In genomic region chr10:34029455-34029854, GRCh38 we compare ENCODE assay signal across 30 cellular contexts.
"Had no signal": no experiment of that assay in that cellular context is flagged by ENCODE, and none has a peak within 500 bp of the region (broad histone marks: within the 10 kb centered on the region; RNA-seq: fewer than 3 reads in every experiment).

No MANE protein-coding gene starts in this region.

- H3K4me1 Mint-ChIP-seq: activated CD4-positive, alpha-beta memory T cell treated with anti-CD3 and anti-CD28 coated beads, Interleukin-2, amount 10 ng/mL, durations not matched to agents 7 days and 5 days; activated CD4-positive, alpha-beta T cell treated with anti-CD3 and anti-CD28 coated beads, Interleukin-2, amount 10 ng/mL, durations not matched to agents 7 days and 5 days; stimulated activated memory B cell treated with anti-CD40 and anti-IgM and Interleukin-4, amounts not matched to agents 10 μg/mL and 1 μg/mL and 100 μg/mL, for 72 hours; WTC11 had no signal

- H3K4me3 Mint-ChIP-seq: activated CD4-positive, alpha-beta memory T cell treated with anti-CD3 and anti-CD28 coated beads, Interleukin-2, amount 10 ng/mL, durations not matched to agents 7 days and 5 days; activated CD4-positive, alpha-beta T cell treated with anti-CD3 and anti-CD28 coated beads, Interleukin-2, amount 10 ng/mL, durations not matched to agents 7 days and 5 days; natural killer cell treated with Interleukin-12 subunit alpha and Interleukin-12 subunit beta and Interleukin-15 and Interleukin-18, amount 100 ng/mL, for 72 hours; stimulated activated memory B cell treated with anti-CD40 and anti-IgM and Interleukin-4, amounts not matched to agents 10 μg/mL and 1 μg/mL and 100 μg/mL, for 72 hours; WTC11 had no signal

- H3K27ac ChIP-seq: colonic mucosa, epithelial cell of prostate, esophagus squamous epithelium, hepatocyte, left ventricle myocardium inferior, prostate gland, sigmoid colon, suprapubic skin, tibial artery, upper lobe of right lung had no signal

- DNase-seq: activated CD4-positive, alpha-beta memory T cell treated with anti-CD3 and anti-CD28 coated beads, Interleukin-2, amount 10 ng/mL, durations not matched to agents 7 days and 5 days; activated CD4-positive, alpha-beta T cell treated with anti-CD3 and anti-CD28 coated beads for 1 hour; activated CD4-positive, alpha-beta T cell treated with anti-CD3 and anti-CD28 coated beads, Interleukin-2, amount 10 ng/mL, durations not matched to agents 7 days and 5 days; activated T-cell treated with anti-CD3 and anti-CD28 coated beads, Interleukin-2, amount 50 U/mL, for 48 hours; colonic mucosa; effector CD8-positive, alpha-beta T cell; esophagus squamous epithelium; glutamatergic neuron; islet precursor cell; left ventricle myocardium inferior; mesendoderm; retina; sigmoid colon; stimulated activated CD4-positive, alpha-beta T cell treated with anti-CD3 and anti-CD28 coated beads, Interleukin-1b, Interleukin-23, amount 100 ng/mL, for 48 hours; stimulated activated CD4-positive, alpha-beta T cell treated with anti-CD3 and anti-CD28 coated beads, Interleukin-4, amount 100 ng/mL, for 4 hours; stimulated activated CD8-positive, alpha-beta memory T cell treated with anti-CD3 and anti-CD28 coated beads, Interleukin-4, amount 100 ng/mL, for 48 hours; T-helper 2 cell; tibial artery; upper lobe of right lung had no signal

- H3K4me1 ChIP-seq: colonic mucosa, prostate gland had no signal

- H3K36me3 Mint-ChIP-seq: activated naive CD4-positive, alpha-beta T cell treated with anti-CD3 and anti-CD28 coated beads, Interleukin-2, amount 50 U/mL, for 72 hours; natural killer cell treated with Interleukin-12 subunit alpha and Interleukin-12 subunit beta and Interleukin-15 and Interleukin-18, amount 100 ng/mL, for 72 hours; stimulated activated memory B cell treated with anti-CD40 and anti-IgM and Interleukin-4, amounts not matched to agents 10 μg/mL and 1 μg/mL and 100 μg/mL, for 72 hours had no signal

- H3K9me3 ChIP-seq: colonic mucosa, esophagus squamous epithelium, prostate gland, sigmoid colon, suprapubic skin, tibial artery, upper lobe of right lung had no signal

- H3K36me3 ChIP-seq: colonic mucosa, esophagus squamous epithelium, left ventricle myocardium inferior, prostate gland, sigmoid colon, suprapubic skin, tibial artery, upper lobe of right lung had no signal

- H3K27me3 Mint-ChIP-seq: activated CD4-positive, alpha-beta memory T cell treated with anti-CD3 and anti-CD28 coated beads, Interleukin-2, amount 10 ng/mL, durations not matched to agents 7 days and 5 days; activated CD4-positive, alpha-beta T cell treated with anti-CD3 and anti-CD28 coated beads, Interleukin-2, amount 10 ng/mL, durations not matched to agents 7 days and 5 days; natural killer cell treated with Interleukin-12 subunit alpha and Interleukin-12 subunit beta and Interleukin-15 and Interleukin-18, amount 100 ng/mL, for 72 hours; stimulated activated memory B cell treated with anti-CD40 and anti-IgM and Interleukin-4, amounts not matched to agents 10 μg/mL and 1 μg/mL and 100 μg/mL, for 72 hours had no signal

- H3K27ac Mint-ChIP-seq: activated CD4-positive, alpha-beta memory T cell treated with anti-CD3 and anti-CD28 coated beads, Interleukin-2, amount 10 ng/mL, durations not matched to agents 7 days and 5 days; activated CD4-positive, alpha-beta T cell treated with anti-CD3 and anti-CD28 coated beads, Interleukin-2, amount 10 ng/mL, durations not matched to agents 7 days and 5 days; activated naive CD4-positive, alpha-beta T cell treated with anti-CD3 and anti-CD28 coated beads, Interleukin-2, amount 50 U/mL, for 72 hours; activated T-helper 2 cell treated with anti-CD3 and anti-CD28 coated beads, Interferon-gamma antibody, Interleukin-2, Interleukin-4, amounts not matched to agents 10 μg/mL and 5 μg/mL and 100 μg/mL, durations not matched to agents 14 hours and 24 hours and 36 hours; natural killer cell treated with Interleukin-12 subunit alpha and Interleukin-12 subunit beta and Interleukin-15 and Interleukin-18, amount 100 ng/mL, for 72 hours; stimulated activated memory B cell treated with anti-CD40 and anti-IgM and Interleukin-4, amounts not matched to agents 10 μg/mL and 1 μg/mL and 100 μg/mL, for 72 hours; WTC11 had no signal

- H3K9me3 Mint-ChIP-seq: activated CD4-positive, alpha-beta memory T cell treated with anti-CD3 and anti-CD28 coated beads, Interleukin-2, amount 10 ng/mL, durations not matched to agents 7 days and 5 days; activated CD4-positive, alpha-beta T cell treated with anti-CD3 and anti-CD28 coated beads, Interleukin-2, amount 10 ng/mL, durations not matched to agents 7 days and 5 days; activated naive CD4-positive, alpha-beta T cell treated with anti-CD3 and anti-CD28 coated beads, Interleukin-2, amount 50 U/mL, for 72 hours; activated T-helper 2 cell treated with anti-CD3 and anti-CD28 coated beads, Interferon-gamma antibody, Interleukin-2, Interleukin-4, amounts not matched to agents 10 μg/mL and 5 μg/mL and 100 μg/mL, durations not matched to agents 14 hours and 24 hours and 36 hours; natural killer cell treated with Interleukin-12 subunit alpha and Interleukin-12 subunit beta and Interleukin-15 and Interleukin-18, amount 100 ng/mL, for 72 hours; stimulated activated memory B cell treated with anti-CD40 and anti-IgM and Interleukin-4, amounts not matched to agents 10 μg/mL and 1 μg/mL and 100 μg/mL, for 72 hours had no signal

- H3K4me3 ChIP-seq: colonic mucosa, esophagus squamous epithelium, hepatocyte, left ventricle myocardium inferior, lung, prostate gland, sigmoid colon, smooth muscle cell, suprapubic skin, tibial artery, upper lobe of right lung had no signal

- ATAC-seq: activated naive CD4-positive, alpha-beta T cell treated with anti-CD3 and anti-CD28 coated beads, Interleukin-2, amount 50 U/mL, for 72 hours; stimulated activated memory B cell treated with anti-CD40 and anti-IgM and Interleukin-4, amounts not matched to agents 10 μg/mL and 1 μg/mL and 100 μg/mL, for 72 hours; upper lobe of right lung; WTC11 had no signal
